Comparison of ENCODE assay signal across 12 cellular contexts in genomic region chr9:18896531-18897179, GRCh38.
A peak's percentile ranks its signal among the peaks of the same experiment; 100 is the strongest.
DNase-seq lines count a peak whose midpoint lies in the region; TF ChIP-seq lines count a peak whose summit lies in the region.
"Had no signal": no experiment of that assay in that cellular context is flagged by ENCODE, and none has a peak within 500 bp of the region (broad histone marks: within the 10 kb centered on the region; RNA-seq: fewer than 3 reads in every experiment).

No MANE protein-coding gene starts in this region.

- H3K36me3 ChIP-seq in stomach = peaks cover 0 to 10% (median 5%) of the 10 kb centered on the region in 4 donors

- POLR2A ChIA-PET in activated CD4-positive, alpha-beta memory T cell treated with anti-CD3 and anti-CD28 coated beads for 36 hours (lab: Charles Lee) = no interaction called here

- H3K4me3 Mint-ChIP-seq in activated naive CD4-positive, alpha-beta T cell treated with anti-CD3 and anti-CD28 coated beads, Interleukin-2, amount 10 ng/mL, durations not matched to agents 7 days and 5 days = no peak overlapping the region
- no peak overlapping the region for H3K4me3 Mint-ChIP-seq in activated CD4-positive, alpha-beta memory T cell treated with anti-CD3 and anti-CD28 coated beads for 36 hours
- H3K4me3 Mint-ChIP-seq: H9 had no signal

- 80 to 97% (median 92%) methylated on average over 1 to 2 of the region's 2 CpGs for WGBS in stomach, 5 donors

- peaks cover 26% of the 10 kb centered on the region for H3K9me3 Mint-ChIP-seq in activated naive CD4-positive, alpha-beta T cell treated with anti-CD3 and anti-CD28 coated beads, Interleukin-2, amount 10 ng/mL, durations not matched to agents 7 days and 5 days
- peaks cover 28% of the 10 kb centered on the region for H3K9me3 Mint-ChIP-seq in activated CD4-positive, alpha-beta memory T cell treated with anti-CD3 and anti-CD28 coated beads for 36 hours

- H3K27me3 ChIP-seq in HL-60 (ENCODE audit: insufficient read depth, poor library complexity, severe bottlenecking) (no peaks in the 10 kb centered on the region), stomach (no peaks in the 10 kb centered on the region)

- peaks cover 10% of the 10 kb centered on the region for H3K36me3 Mint-ChIP-seq in activated naive CD4-positive, alpha-beta T cell treated with anti-CD3 and anti-CD28 coated beads, Interleukin-2, amount 10 ng/mL, durations not matched to agents 7 days and 5 days
- peaks cover 5% of the 10 kb centered on the region for H3K36me3 Mint-ChIP-seq in activated CD4-positive, alpha-beta memory T cell treated with anti-CD3 and anti-CD28 coated beads for 36 hours

- H3K4me1 ChIP-seq in stomach = no peaks in the 10 kb centered on the region

- TF ChIP-seq EP300 in stomach (IDR thresholded peaks at IDR 0.05) = no peak

- DNase-seq in activated naive CD4-positive, alpha-beta T cell treated with anti-CD3 and anti-CD28 coated beads, Interleukin-2, amount 10 ng/mL, durations not matched to agents 7 days and 5 days = peak; percentile 43
- DNase-seq in activated naive CD4-positive, alpha-beta T cell treated with anti-CD3 and anti-CD28 coated beads, Interleukin-2, amount 50 U/mL, for 16 hours = no peak
- DNase-seq in HL-60 (ENCODE audit: low read depth in 1 of 2, low spot score in 1 of 2) (peak; percentile 16 to 64), islet precursor cell (peak; percentile 51), GOT3 (lab: John Stamatoyannopoulos, UW) (no peak), H4 (ENCODE audit: low spot score) (no peak), stomach (no peak)
- peak; percentile 11 for DNase-seq in activated CD4-positive, alpha-beta memory T cell treated with anti-CD3 and anti-CD28 coated beads for 36 hours
- DNase-seq: cerebellar nuclear complex; effector memory CD4-positive, alpha-beta T cell; H9; hypothalamus had no signal

- H3K27ac ChIP-seq in HL-60 (replicated peaks) (no peak overlapping the region), stomach (no peak overlapping the region)

- H3K9me3 ChIP-seq in stomach = peaks cover 0 to 37% (median 13%) of the 10 kb centered on the region in 4 donors

- intact Hi-C loops in activated CD4-positive, alpha-beta memory T cell treated with anti-CD3 and anti-CD28 coated beads for 36 hours (cut with micrococcal nuclease) = no loop called here
- intact Hi-C loops in stomach (cut with DNase I; ENCODE audit: low total_unique reads) = no loop called here

- peaks cover 17% of the 10 kb centered on the region for H3K4me1 Mint-ChIP-seq in activated naive CD4-positive, alpha-beta T cell treated with anti-CD3 and anti-CD28 coated beads, Interleukin-2, amount 10 ng/mL, durations not matched to agents 7 days and 5 days
- H3K4me1 Mint-ChIP-seq in activated CD4-positive, alpha-beta memory T cell treated with anti-CD3 and anti-CD28 coated beads for 36 hours (ENCODE audit: low read depth) = no peaks in the 10 kb centered on the region

- CTCF ChIA-PET in activated naive CD4-positive, alpha-beta T cell treated with anti-CD3 and anti-CD28 coated beads, Interleukin-2, amount 10 ng/mL, durations not matched to agents 7 days and 5 days (lab: Charles Lee) = no interaction called here
- CTCF ChIA-PET in activated CD4-positive, alpha-beta memory T cell treated with anti-CD3 and anti-CD28 coated beads for 36 hours (lab: Charles Lee) = no interaction called here

- H3K4me3 ChIP-seq in HL-60 (replicated peaks; ENCODE audit: insufficient read depth, low read length) (no peak overlapping the region), stomach (no peak overlapping the region)

- H3K27ac Mint-ChIP-seq in activated naive CD4-positive, alpha-beta T cell treated with anti-CD3 and anti-CD28 coated beads, Interleukin-2, amount 10 ng/mL, durations not matched to agents 7 days and 5 days = peak overlapping the region; percentile 47
- no peak overlapping the region for H3K27ac Mint-ChIP-seq in activated CD4-positive, alpha-beta memory T cell treated with anti-CD3 and anti-CD28 coated beads for 36 hours
- H3K27ac Mint-ChIP-seq: H9 had no signal

- TF ChIP-seq POLR2A in stomach (IDR thresholded peaks at IDR 0.05) = no peak

- TF ChIP-seq CTCF in HL-60 (IDR thresholded peaks at IDR 0.05; ENCODE audit: insufficient read depth, low read length) (no peak), stomach (IDR thresholded peaks at IDR 0.05) (no peak)

- peaks cover 6% of the 10 kb centered on the region for H3K27me3 Mint-ChIP-seq in activated naive CD4-positive, alpha-beta T cell treated with anti-CD3 and anti-CD28 coated beads, Interleukin-2, amount 10 ng/mL, durations not matched to agents 7 days and 5 days
- H3K27me3 Mint-ChIP-seq in activated CD4-positive, alpha-beta memory T cell treated with anti-CD3 and anti-CD28 coated beads for 36 hours = no peaks in the 10 kb centered on the region

Comparison
In these comparisons a context has a peak if more than half of its experiments do, and no peak if none do; other contexts are left out.
1. DNase-seq: peak in activated naive CD4-positive, alpha-beta T cell treated with anti-CD3 and anti-CD28 coated beads, Interleukin-2, amount 10 ng/mL, durations not matched to agents 7 days and 5 days (single experiment), HL-60 (2 of 2), activated CD4-positive, alpha-beta memory T cell treated with anti-CD3 and anti-CD28 coated beads for 36 hours (single experiment) and islet precursor cell (single experiment); none in activated naive CD4-positive, alpha-beta T cell treated with anti-CD3 and anti-CD28 coated beads, Interleukin-2, amount 50 U/mL, for 16 hours (single experiment), GOT3 (single experiment), H4 (single experiment) and stomach (single experiment).